ENCODE assay signal across 9 cellular contexts in the genomic region with DNA sequence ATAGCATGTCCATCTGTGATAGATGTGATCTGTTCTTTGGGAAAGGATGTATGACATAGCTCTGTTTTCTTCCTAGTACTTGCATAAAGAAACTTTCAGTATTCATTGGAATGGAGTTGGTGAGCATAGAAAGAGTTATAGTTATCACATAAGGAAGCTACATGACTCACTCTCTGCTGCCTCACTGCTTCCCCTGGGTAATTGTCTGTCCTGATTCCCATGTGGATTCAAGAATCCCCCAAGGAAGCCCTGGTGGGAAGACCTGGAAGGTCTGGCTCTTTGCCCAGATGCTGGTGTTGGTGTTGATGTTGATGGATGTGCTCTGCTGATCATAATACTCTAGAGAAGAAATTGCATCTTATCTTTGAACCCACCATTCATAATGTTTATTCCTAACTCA.
DNase-seq lines count a peak whose midpoint lies in the region; ATAC-seq and TF ChIP-seq lines count a peak whose summit lies in the region.
"Had no signal": no experiment of that assay in that cellular context is flagged by ENCODE, and none has a peak within 500 bp of the region (broad histone marks: within the 10 kb centered on the region; RNA-seq: fewer than 3 reads in every experiment).

No MANE protein-coding gene starts in this region.

- in situ Hi-C loops in astrocyte of the spinal cord (cut with HindIII; ENCODE audit: low sequenced_read_pairs), result no loop called here

- intact Hi-C loops in left lung (cut with DNase I), result loop anchor here in 1 of 2 donors (5.0 kb wide), 1 partner anchor 63 kb away; a partner anchor contains a TSS

- TF ChIP-seq CTCF in astrocyte of the spinal cord (IDR thresholded peaks at IDR 0.05; ENCODE audit: low read depth, low read length) (no peak), left lung (IDR thresholded peaks at IDR 0.05) (no peak), coronary artery (IDR thresholded peaks at IDR 0.05) (no peak)

- DNase-seq in COR-L47 (lab: John Stamatoyannopoulos, UW) (peak; percentile 76), M059J (ENCODE audit: low read depth) (peak; percentile 84), astrocyte of the spinal cord (ENCODE audit: low read depth, low spot score) (peak; percentile 76), left lung (no peak), hippocampal formation (lab: John Stamatoyannopoulos, UW) (no peak), coronary artery (ENCODE audit: low spot score) (no peak), DMS114 treated with DMSO at 0.1 percent for 48 hours (lab: John Stamatoyannopoulos, UW; ENCODE audit: unreplicated experiment) (no peak)
- DNase-seq: lower lobe of right lung had no signal

- peaks cover 0 to 9% of the 10 kb centered on the region in 2 donors for H3K4me1 ChIP-seq in left lung

- H3K27ac ChIP-seq in left lung (no peak overlapping the region), coronary artery (no peak overlapping the region)
- H3K27ac ChIP-seq: lower lobe of right lung had no signal

- H3K9me3 ChIP-seq in left lung, result no peaks in the 10 kb centered on the region

- no peaks in the 10 kb centered on the region for H3K27me3 ChIP-seq in left lung

- no peaks in the 10 kb centered on the region for H3K36me3 ChIP-seq in left lung
- H3K36me3 ChIP-seq: lower lobe of right lung had no signal

- H3K4me3 ChIP-seq in astrocyte of the spinal cord (ENCODE audit: low read depth, low read length) (no peak overlapping the region), left lung (no peak overlapping the region), coronary artery (no peak overlapping the region)
- H3K4me3 ChIP-seq: lower lobe of right lung had no signal

- ATAC-seq in left lung (peak; percentile 29), HG02981 (IDR thresholded peaks at IDR 0.05; ENCODE audit: unreplicated experiment) (no peak)
- ATAC-seq: lower lobe of right lung had no signal

Comparison
In these comparisons a context has a peak if more than half of its experiments do, and no peak if none do; other contexts are left out.
1. DNase-seq: peak in COR-L47 (single experiment), M059J (single experiment) and astrocyte of the spinal cord (single experiment); none in left lung (0 of 2), hippocampal formation (0 of 2), coronary artery (single experiment) and DMS114 treated with DMSO at 0.1 percent for 48 hours (single experiment).